Comparison of ENCODE assay signal across 21 cellular contexts in the genomic region with DNA sequence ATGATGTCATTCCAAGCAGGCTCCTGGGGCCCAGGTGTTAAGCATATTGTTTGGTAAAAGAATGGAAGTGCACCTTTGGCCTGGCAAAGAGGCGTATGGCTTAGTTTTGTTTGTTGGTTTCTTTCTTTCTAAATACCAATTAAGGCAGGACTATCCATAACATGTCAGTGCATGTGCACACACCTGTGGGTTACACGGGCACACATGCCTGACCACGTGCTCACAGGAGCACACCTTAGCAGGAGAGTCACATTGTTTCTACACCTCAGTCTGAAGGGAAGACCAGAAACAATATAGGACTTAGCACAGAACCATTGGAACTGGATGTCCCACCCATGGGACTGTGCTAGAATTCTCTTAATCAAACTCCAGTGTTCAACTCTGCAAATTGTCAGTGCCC.
DNase-seq lines count a peak whose midpoint lies in the region; FAIRE-seq and TF ChIP-seq lines count a peak whose summit lies in the region.
"Had no signal": no experiment of that assay in that cellular context is flagged by ENCODE, and none has a peak within 500 bp of the region (broad histone marks: within the 10 kb centered on the region; RNA-seq: fewer than 3 reads in every experiment).

No MANE protein-coding gene starts in this region.

- H4K20me1 ChIP-seq in endothelial cell of umbilical vein (replicated peaks; ENCODE audit: control insufficient read depth, extremely low read depth, insufficient read depth, low read length) = no peaks in the 10 kb centered on the region

- no peak overlapping the region for H3K4me3 ChIP-seq in endothelial cell of umbilical vein (replicated peaks in 1 of 3; ENCODE audit: insufficient read depth in 1 of 3, low read depth in 1 of 3, low read length in 3 of 3)
- H3K4me3 ChIP-seq in uterus = no peak overlapping the region
- H3K4me3 ChIP-seq: A549 had no signal

- TF ChIP-seq CTCF in endothelial cell of umbilical vein (IDR thresholded peaks at IDR 0.05; ENCODE audit: extremely low read depth in 1 of 2, insufficient read depth in 1 of 2, low read depth in 1 of 2, low read length in 2 of 2) (no peak), uterus (IDR thresholded peaks at IDR 0.05) (no peak)

- dilution Hi-C loops in endothelial cell of umbilical vein (cut with MboI; ENCODE audit: extremely low pct_ligation_motif_present, low sequenced_read_pairs) = no loop called here

- H3K27ac ChIP-seq in endothelial cell of umbilical vein (ENCODE audit: insufficient read depth, low read depth, low read length) (no peak overlapping the region), uterus (no peak overlapping the region)
- H3K27ac ChIP-seq: 22Rv1, A549, C4-2B, HL-60 had no signal

- H3K4me1 ChIP-seq in endothelial cell of umbilical vein (ENCODE audit: control insufficient read depth, extremely low read depth, insufficient read depth, low read length) (no peaks in the 10 kb centered on the region), uterus (no peaks in the 10 kb centered on the region)
- H3K4me1 ChIP-seq: A549 had no signal

- no peak for FAIRE-seq in endothelial cell of umbilical vein (lab: Jason Lieb, UNC)
- FAIRE-seq: A549, G401.6, GM12891 had no signal

- no peaks in the 10 kb centered on the region for H3K9me1 ChIP-seq in endothelial cell of umbilical vein (replicated peaks; ENCODE audit: control insufficient read depth, extremely low read depth, insufficient read depth, low read length)

- intact Hi-C loops in endothelial cell of umbilical vein (cut with micrococcal nuclease) (no loop called here), uterus (cut with DNase I; ENCODE audit: low total_unique reads) (no loop called here)

- no peak for TF ChIP-seq POLR2A in endothelial cell of umbilical vein (IDR thresholded peaks at IDR 0.05; ENCODE audit: low read depth, low read length)
- TF ChIP-seq POLR2A in uterus (IDR thresholded peaks at IDR 0.05) = no peak

- no peak overlapping the region for H2AFZ ChIP-seq in endothelial cell of umbilical vein (ENCODE audit: low read depth, low read length)

- no peaks in the 10 kb centered on the region for H3K27me3 ChIP-seq in endothelial cell of umbilical vein (ENCODE audit: control insufficient read depth in 2 of 2, insufficient read depth in 2 of 2, low read length in 2 of 2)
- H3K27me3 ChIP-seq in uterus = no peaks in the 10 kb centered on the region

- H3K9ac ChIP-seq in endothelial cell of umbilical vein (replicated peaks; ENCODE audit: extremely low read depth, insufficient read depth, low read length) = no peak overlapping the region

- no TSS peak for BruUV-seq in endothelial cell of umbilical vein (replicated peaks; lab: Mats Ljungman, UMichigan)

- CTCF ChIA-PET in endothelial cell of umbilical vein (lab: Charles Lee) = no interaction called here

- DNase-seq in NCI-H748 (lab: John Stamatoyannopoulos, UW; ENCODE audit: unreplicated experiment) (peak; percentile 58), NCI-H748 treated with DMSO at 0.1 percent for 48 hours (lab: John Stamatoyannopoulos, UW) (no peak), NCI-H146 treated with DMSO at 0.1 percent for 48 hours (lab: John Stamatoyannopoulos, UW; ENCODE audit: unreplicated experiment) (peak; percentile 19), endothelial cell of umbilical vein (ENCODE audit: low read depth, low spot score) (no peak), uterus (no peak), dedifferentiated amniotic fluid mesenchymal stem cell (ENCODE audit: extremely low spot score) (no peak), LoVo (ENCODE audit: low spot score) (no peak)
- DNase-seq: AML-193; Calu3; CD4-positive, alpha-beta T cell; DMS 273 treated with DMSO at 0.1 percent for 48 hours; GOT3; H7; HFFc6; IMR-90 had no signal

- POLR2A ChIA-PET in endothelial cell of umbilical vein (lab: Charles Lee) = no interaction called here

- H3K9me3 ChIP-seq in endothelial cell of umbilical vein (replicated peaks; ENCODE audit: control insufficient read depth, insufficient read depth, low read length) (peaks cover 4% of the 10 kb centered on the region), uterus (no peaks in the 10 kb centered on the region)
- H3K9me3 ChIP-seq: A549 had no signal

- H3K4me2 ChIP-seq in endothelial cell of umbilical vein (ENCODE audit: insufficient read depth, low read length) = no peak overlapping the region
- H3K4me2 ChIP-seq: A549 had no signal

- no peaks in the 10 kb centered on the region for H3K79me2 ChIP-seq in endothelial cell of umbilical vein (ENCODE audit: control insufficient read depth, insufficient read depth, low read length)

- no peaks in the 10 kb centered on the region for H3K36me3 ChIP-seq in endothelial cell of umbilical vein (ENCODE audit: control insufficient read depth in 2 of 2, extremely low read depth in 1 of 2, insufficient read depth in 2 of 2, low read length in 2 of 2)
- no peaks in the 10 kb centered on the region for H3K36me3 ChIP-seq in uterus

TF ChIP-seq in endothelial cell of umbilical vein, 7 proteins besides CTCF, POLR2A, EP300 and RAD21:
- no peak for TF ChIP-seq EZH2 (IDR thresholded peaks at IDR 0.05; ENCODE audit: borderline replicate concordance, low read depth, low read length, severe bottlenecking)
- TF ChIP-seq MYC (IDR thresholded peaks at IDR 0.05; ENCODE audit: low read depth, low read length) = no peak
- TF ChIP-seq, protein P1, sequence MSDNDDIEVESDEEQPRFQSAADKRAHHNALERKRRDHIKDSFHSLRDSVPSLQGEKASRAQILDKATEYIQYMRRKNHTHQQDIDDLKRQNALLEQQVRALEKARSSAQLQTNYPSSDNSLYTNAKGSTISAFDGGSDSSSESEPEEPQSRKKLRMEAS (IDR thresholded peaks at IDR 0.05; ENCODE audit: insufficient read depth, insufficient read length) = peak; percentile 29

Comparison
In these comparisons a context has a peak if more than half of its experiments do, and no peak if none do; other contexts are left out.
1. DNase-seq: peak in NCI-H748 (single experiment) and NCI-H146 treated with DMSO at 0.1 percent for 48 hours (single experiment); none in NCI-H748 treated with DMSO at 0.1 percent for 48 hours (single experiment), endothelial cell of umbilical vein (single experiment), uterus (0 of 2), dedifferentiated amniotic fluid mesenchymal stem cell (single experiment) and LoVo (single experiment).